ENCODE assay signal across 1 cellular context in genomic region chr22:29700949-29701927, GRCh38.
TF ChIP-seq lines count a peak whose summit lies in the region.

No MANE protein-coding gene starts in this region.

TF ChIP-seq in K562, 482 proteins besides CTCF, POLR2A, EP300 and RAD21 (continued from another document):
- peak; percentile 81; the same call in 1 of the 2 replicates for TF ChIP-seq TFAP4 (CRISPR knock-in tag; IDR thresholded peaks at IDR 0.05; ENCODE audit: borderline replicate concordance)
- TF ChIP-seq ZEB2 (IDR thresholded peaks at IDR 0.05): 0 out of 2 replicates have a peak, but pooled peaks have one; percentile 19
- 0 out of 2 replicates have a peak, but pooled peaks have one; percentile 7 for TF ChIP-seq KLF16 (IDR thresholded peaks at IDR 0.05)
- TF ChIP-seq SMC3 (conservative IDR thresholded peaks at IDR 0.05; ENCODE audit: insufficient read depth, low read depth, low read length): peak; percentile 38
- peak; percentile 90 for TF ChIP-seq CTBP1 (IDR thresholded peaks at IDR 0.05; ENCODE audit: borderline replicate concordance)
- no peak for TF ChIP-seq FOXO4 (CRISPR knock-in tag; IDR thresholded peaks at IDR 0.05)
- no peak for TF ChIP-seq TAF1 (IDR thresholded peaks at IDR 0.05; ENCODE audit: control insufficient read depth, extremely low read depth, insufficient read depth, low read length, severe bottlenecking)
- TF ChIP-seq CHD7 (IDR thresholded peaks at IDR 0.05; ENCODE audit: low read depth, low read length): peak; percentile 92
- TF ChIP-seq ZNF197 (CRISPR knock-in tag; IDR thresholded peaks at IDR 0.05; ENCODE audit: low read depth): no peak
